Comparison of ENCODE assay signal across 8 cellular contexts in genomic region chr11:47642099-47642855, GRCh38. TPM values are rescaled to one million over a fixed set of nuclear protein-coding genes. Genes with fewer than 3 reads are reported as not detected.
DNase-seq lines count a peak whose midpoint lies in the region; ATAC-seq and TF ChIP-seq lines count a peak whose summit lies in the region.

MTCH2 (minus strand) TSS chr11:47642559; CDS start chr11:47642465, 94 bp downstream.

- DNase-seq in DMS53 treated with DMSO at 0.1 percent for 48 hours (lab: John Stamatoyannopoulos, UW; ENCODE audit: unreplicated experiment) (peak; percentile 83), Panc1 (ENCODE audit: low read depth, low spot score) (peak; percentile 85), esophagus muscularis mucosa (ENCODE audit: extremely low spot score) (peak; percentile 99), myocyte (ENCODE audit: low read depth) (peak; percentile 98)
- peak; percentile 98 for DNase-seq in activated T-cell treated with anti-CD3 and anti-CD28 coated beads, Interleukin-2, amount 50 U/mL, for 48 hours
- DNase-seq in stimulated activated CD8-positive, alpha-beta memory T cell treated with anti-CD3 and anti-CD28 coated beads, Interleukin-7, amount 100 ng/mL, for 48 hours (ENCODE audit: extremely low read depth in 1 of 2, low read depth in 1 of 2): peak; percentile 94 to 96

- H3K27me3 ChIP-seq in KMS-11 (ENCODE audit: insufficient read depth, low read depth): no peaks in the 10 kb centered on the region
- no peaks in the 10 kb centered on the region for H3K27me3 ChIP-seq in Panc1 (ENCODE audit: control insufficient read depth, insufficient read depth, low read length)
- no peaks in the 10 kb centered on the region for H3K27me3 ChIP-seq in esophagus muscularis mucosa

- H2AFZ ChIP-seq in KMS-11 (ENCODE audit: low read depth): peak within 1 kb of the TSS; percentile 75

- TF ChIP-seq EP300 in esophagus muscularis mucosa (IDR thresholded peaks at IDR 0.05): no peak

- H3K27ac ChIP-seq in KMS-11: peak within 1 kb of the TSS; percentile 74
- H3K27ac ChIP-seq in Panc1 (ENCODE audit: low read length): peak within 1 kb of the TSS; percentile 96
- peak within 1 kb of the TSS; percentile 92 to 99 (median 95) for H3K27ac ChIP-seq in esophagus muscularis mucosa (replicated peaks in 1 of 4)

- no peaks in the 10 kb centered on the region for H3K9me3 ChIP-seq in Panc1 (ENCODE audit: control insufficient read depth, insufficient read depth, low read depth, low read length)
- H3K9me3 ChIP-seq in esophagus muscularis mucosa: no peaks in the 10 kb centered on the region

- H3K4me3 ChIP-seq in KMS-11 (IDR thresholded peaks at IDR 0.05; ENCODE audit: insufficient read depth, low read depth, low read length): no peak within 1 kb of the TSS
- peak within 1 kb of the TSS; percentile 73 to 88 for H3K4me3 ChIP-seq in Panc1 (ENCODE audit: low read depth in 2 of 2, low read length in 2 of 2)
- peak within 1 kb of the TSS; percentile 72 to 92 (median 88) for H3K4me3 ChIP-seq in esophagus muscularis mucosa

- CTCF ChIA-PET in Panc1 (lab: Charles Lee): interaction anchor here (0.6 kb wide), 1 partner anchor 109 kb away, joined by 9 read pairs; no protein-coding TSS in a partner anchor

- no TSS peak for BruUV-seq in Panc1 (replicated peaks; lab: Mats Ljungman, UMichigan)

- WGBS in esophagus muscularis mucosa: under 1% methylated on average over 40 of the region's 78 CpGs

- H3K79me2 ChIP-seq in KMS-11 (ENCODE audit: insufficient read depth, low read depth): peaks cover 26% of the 10 kb centered on the region

- intact Hi-C loops in Panc1 (cut with micrococcal nuclease; ENCODE audit: unreplicated experiment) (loop anchor here (2.0 kb wide), 1 partner anchor 75 kb away; no protein-coding TSS in a partner anchor), esophagus muscularis mucosa (cut with DNase I) (loop anchor here (5.0 kb wide), 2 partner anchors 75 to 210 kb away; partner anchors contain the start of gene AGBL2)

- H4K20me1 ChIP-seq in KMS-11 (ENCODE audit: insufficient read depth): no peaks in the 10 kb centered on the region

- H3K36me3 ChIP-seq in KMS-11 (ENCODE audit: insufficient read depth): peaks cover 12% of the 10 kb centered on the region; the same call in 1 of the 2 replicates
- peaks cover 11% of the 10 kb centered on the region; the same call in 1 of the 2 replicates for H3K36me3 ChIP-seq in Panc1 (ENCODE audit: control insufficient read depth, insufficient read depth, low read length)
- peaks cover 6 to 23% (median 16%) of the 10 kb centered on the region in 4 donors for H3K36me3 ChIP-seq in esophagus muscularis mucosa

- TF ChIP-seq CTCF in KMS-11 (conservative IDR thresholded peaks at IDR 0.05; ENCODE audit: low read depth, low read length) (no peak), Panc1 (IDR thresholded peaks at IDR 0.05) (no peak), esophagus muscularis mucosa (IDR thresholded peaks at IDR 0.05) (peak; percentile 39 to 47 (median 40))

- peak within 1 kb of the TSS; percentile 72 for H3K4me2 ChIP-seq in KMS-11

- in situ Hi-C loops in Panc1 (cut with HindIII; ENCODE audit: low pct_unique_long_range_greater_than_20kb, low sequenced_read_pairs): no loop called here

- H3K4me1 ChIP-seq in KMS-11 (ENCODE audit: low read depth, poor library complexity, severe bottlenecking) (peaks cover 14% of the 10 kb centered on the region), Panc1 (ENCODE audit: control insufficient read depth, insufficient read depth, low read length) (peaks cover 8% of the 10 kb centered on the region; the same call in 1 of the 2 replicates), esophagus muscularis mucosa (peaks cover 14 to 31% (median 28%) of the 10 kb centered on the region in 4 donors)

- TF ChIP-seq POLR2A in esophagus muscularis mucosa (IDR thresholded peaks at IDR 0.05; ENCODE audit: low read depth): peak; percentile 47

- peak within 1 kb of the TSS; percentile 94 for H3K9ac ChIP-seq in KMS-11

- POLR2A ChIA-PET in Panc1 (lab: Charles Lee): no interaction called here

- ATAC-seq in GM21737 (IDR thresholded peaks at IDR 0.05; ENCODE audit: unreplicated experiment): peak; percentile 90
- peak; percentile 95 for ATAC-seq in Panc1

RNA-seq across cellular contexts. Expression of gene MTCH2, which starts in this region (rescaled TPM):
- total RNA-seq in Panc1 (2021; ENCODE audit: unreplicated experiment): 230 TPM
- polyA plus RNA-seq in Panc1 (2012; ENCODE audit: insufficient read length): 206 TPM
- total RNA-seq in esophagus muscularis mucosa: 10 to 100 TPM; 32.5 to 40.6 (median 37.6) TPM
- 88.2 and 91.7 TPM in 2 replicates for total RNA-seq in myocyte
- 125 TPM for polyA plus RNA-seq in myocyte (2012)

Comparison
In these comparisons a context has a peak if more than half of its experiments do, and no peak if none do; other contexts are left out.
1. CTCF ChIP-seq: peak in esophagus muscularis mucosa (3 of 3); none in KMS-11 (single experiment) and Panc1 (single experiment).
2. Peak in every context shown above with its lines, with median percentiles within 50 percentile points of each other: DNase-seq and H3K27ac ChIP-seq.